ENCODE assay signal across 22 cellular contexts in genomic region chr4:62344474-62344873, GRCh38.
DNase-seq lines count a peak whose midpoint lies in the region; ATAC-seq, FAIRE-seq and TF ChIP-seq lines count a peak whose summit lies in the region.
"Had no signal": no experiment of that assay in that cellular context is flagged by ENCODE, and none has a peak within 500 bp of the region (broad histone marks: within the 10 kb centered on the region; RNA-seq: fewer than 3 reads in every experiment).

No MANE protein-coding gene starts in this region.

- ATAC-seq in HG02610 (IDR thresholded peaks at IDR 0.05; ENCODE audit: unreplicated experiment), result peak; percentile 78
- ATAC-seq in GM19395 (IDR thresholded peaks at IDR 0.05; ENCODE audit: unreplicated experiment), result no peak
- ATAC-seq: CD8-positive, alpha-beta T cell had no signal

- H3K27me3 ChIP-seq in MM.1S (replicated peaks; ENCODE audit: insufficient read depth, low read length), result no peaks in the 10 kb centered on the region
- H3K27me3 ChIP-seq in SU-DHL-6 (ENCODE audit: low read length), result no peaks in the 10 kb centered on the region
- H3K27me3 ChIP-seq: BLaER1 had no signal

- H3K9me3 ChIP-seq in MM.1S (replicated peaks; ENCODE audit: insufficient read depth, low read length), result no peaks in the 10 kb centered on the region
- H3K9me3 ChIP-seq in SU-DHL-6 (ENCODE audit: insufficient read depth, low read length), result no peaks in the 10 kb centered on the region
- H3K9me3 ChIP-seq: BLaER1, HAP-1 had no signal

- no peak for FAIRE-seq in frontal cortex (lab: Jason Lieb, UNC)
- FAIRE-seq: GM12891, GM18507, H54 had no signal

- H3K79me2 ChIP-seq in MM.1S (ENCODE audit: low read length), result no peaks in the 10 kb centered on the region
- no peaks in the 10 kb centered on the region for H3K79me2 ChIP-seq in SU-DHL-6 (ENCODE audit: insufficient read depth, low read length)

- H3K36me3 ChIP-seq in MM.1S (replicated peaks; ENCODE audit: insufficient read depth, low read length) (no peaks in the 10 kb centered on the region), SU-DHL-6 (ENCODE audit: low read length) (no peaks in the 10 kb centered on the region)
- H3K36me3 ChIP-seq: BLaER1, HAP-1 had no signal

- DNase-seq in MM.1S, result peak; percentile 76
- no peak for DNase-seq in activated gamma-delta T cell treated with Interleukin-2 at 50 U/mL for 16 hours
- no peak for DNase-seq in frontal cortex (ENCODE audit: low spot score in 2 of 2)
- DNase-seq: Caco-2; CD4-positive, CD25-positive, alpha-beta regulatory T cell; CD8-positive, alpha-beta T cell; DMS153; DMS79; EL; GDM1; GOT3; HFFc6 had no signal

- H4K20me1 ChIP-seq in MM.1S (ENCODE audit: insufficient read depth, low read length), result no peaks in the 10 kb centered on the region
- no peaks in the 10 kb centered on the region for H4K20me1 ChIP-seq in SU-DHL-6 (ENCODE audit: low read depth, low read length)
- H4K20me1 ChIP-seq: BLaER1 had no signal

- TF ChIP-seq CTCF in MM.1S (IDR thresholded peaks at IDR 0.05; ENCODE audit: low read length) (no peak), SU-DHL-6 (IDR thresholded peaks at IDR 0.05; ENCODE audit: insufficient read depth, low read length, poor library complexity, severe bottlenecking) (no peak)

- H3F3A ChIP-seq in MM.1S (ENCODE audit: insufficient read depth, low read length), result peaks cover 10% of the 10 kb centered on the region; the same call in 1 of the 2 replicates
- no peaks in the 10 kb centered on the region for H3F3A ChIP-seq in SU-DHL-6 (ENCODE audit: insufficient read depth)

- H3K4me1 ChIP-seq in MM.1S (ENCODE audit: low read length), result peaks cover 11% of the 10 kb centered on the region
- H3K4me1 ChIP-seq: BLaER1, Caco-2, HAP-1 had no signal

- H3K4me3 ChIP-seq in MM.1S (ENCODE audit: low read length) (peak overlapping the region; percentile 13; the same call in 1 of the 2 replicates), SU-DHL-6 (ENCODE audit: insufficient read depth, low read length, poor library complexity, severe bottlenecking) (no peak overlapping the region)
- H3K4me3 ChIP-seq: BLaER1, HAP-1 had no signal

- H3K4me2 ChIP-seq in MM.1S (ENCODE audit: low read depth, low read length) (peak overlapping the region; percentile 55), SU-DHL-6 (ENCODE audit: low read depth, low read length, poor library complexity, severe bottlenecking) (no peak overlapping the region)
- H3K4me2 ChIP-seq: BLaER1 had no signal

- H3K9ac ChIP-seq in MM.1S (ENCODE audit: low read length) (no peak overlapping the region), SU-DHL-6 (ENCODE audit: low read length) (no peak overlapping the region)
- H3K9ac ChIP-seq: BLaER1 had no signal

- H3K9me2 ChIP-seq in MM.1S (replicated peaks; ENCODE audit: insufficient read depth, low read length) (no peaks in the 10 kb centered on the region), SU-DHL-6 (replicated peaks; ENCODE audit: insufficient read depth, low read length) (no peaks in the 10 kb centered on the region)

- peak overlapping the region; percentile 23 for H2AFZ ChIP-seq in MM.1S (ENCODE audit: low read length)
- H2AFZ ChIP-seq in SU-DHL-6 (ENCODE audit: low read depth, low read length, severe bottlenecking), result peak overlapping the region; percentile 54

- H3K27ac ChIP-seq in MM.1S (ENCODE audit: low read length) (peak overlapping the region; percentile 46; the same call in 1 of the 2 replicates), SU-DHL-6 (ENCODE audit: low read depth, low read length) (no peak overlapping the region)
- H3K27ac ChIP-seq: 22Rv1, BLaER1, C4-2B had no signal
